ENCODE assay signal across 14 cellular contexts in genomic region chr19:56091751-56092546, GRCh38. TPM values are rescaled to one million over a fixed set of nuclear protein-coding genes. Genes with fewer than 3 reads are reported as not detected.
DNase-seq lines count a peak whose midpoint lies in the region; ATAC-seq and TF ChIP-seq lines count a peak whose summit lies in the region.
"Had no signal": no experiment of that assay in that cellular context is flagged by ENCODE, and none has a peak within 500 bp of the region (broad histone marks: within the 10 kb centered on the region; RNA-seq: fewer than 3 reads in every experiment).

No MANE protein-coding gene starts in this region.

- H3K27me3 Mint-ChIP-seq in activated CD4-positive, alpha-beta T cell treated with anti-CD3 and anti-CD28 coated beads, Interleukin-2, amount 10 ng/mL, durations not matched to agents 24 days and 14 days = no peaks in the 10 kb centered on the region

- CTCF ChIA-PET in GM10248 (lab: Yijun Ruan, JAX) = interaction anchor here (1.1 to 1.9 kb wide), 2 partner anchors 10 to 23 kb away, joined by 3 to 9 read pairs; no protein-coding TSS in a partner anchor

- no peak overlapping the region for H3K4me3 Mint-ChIP-seq in activated CD4-positive, alpha-beta T cell treated with anti-CD3 and anti-CD28 coated beads, Interleukin-2, amount 10 ng/mL, durations not matched to agents 24 days and 14 days
- H3K4me3 Mint-ChIP-seq: nephron had no signal

- H3K36me3 ChIP-seq in psoas muscle (ENCODE audit: insufficient read depth in 1 of 2, low read depth in 1 of 2) = peaks cover 0 to 12% of the 10 kb centered on the region in 2 donors

- H3K36me3 Mint-ChIP-seq in activated CD4-positive, alpha-beta T cell treated with anti-CD3 and anti-CD28 coated beads, Interleukin-2, amount 10 ng/mL, durations not matched to agents 24 days and 14 days (ENCODE audit: low read depth) = peaks cover 38% of the 10 kb centered on the region

- peak; percentile 6 for DNase-seq in activated CD4-positive, alpha-beta T cell treated with anti-CD3 and anti-CD28 coated beads, Interleukin-2, amount 50 U/mL, for 1 hour
- no peak for DNase-seq in activated CD4-positive, alpha-beta T cell treated with anti-CD3 and anti-CD28 coated beads, Interleukin-2, amount 10 ng/mL, durations not matched to agents 24 days and 14 days
- DNase-seq in NCI-H345 (lab: John Stamatoyannopoulos, UW) (peak; percentile 76), caudate nucleus (lab: John Stamatoyannopoulos, UW) (no peak), psoas muscle (no peak), GM10248 (ENCODE audit: extremely low spot score) (no peak), foreskin melanocyte (no peak), dermis blood vessel endothelial cell (no peak)
- DNase-seq: ACHN; aorta; erythroblast; NCI-H524 treated with DMSO at 0.1 percent for 48 hours; stimulated activated CD4-positive, alpha-beta T cell treated with anti-CD3 and anti-CD28 coated beads, Interleukin-12 subunit alpha, Interleukin-12 subunit beta, amount 100 ng/mL, for 4 hours had no signal

- H3K27ac ChIP-seq in caudate nucleus (ENCODE audit: low read depth, low read length) (peak overlapping the region; percentile 75), psoas muscle (peak overlapping the region; percentile 54)

- WGBS in psoas muscle, 3 donors = 77 to 88% (median 81%) methylated on average over 38 of the region's 38 CpGs

- no peak for TF ChIP-seq CTCF in psoas muscle (IDR thresholded peaks at IDR 0.05)
- no peak for TF ChIP-seq CTCF in GM10248 (IDR thresholded peaks at IDR 0.05; ENCODE audit: control extremely low read depth, extremely low read depth, low read depth, missing control alignments)

- no peaks in the 10 kb centered on the region for H3K9me3 ChIP-seq in psoas muscle

- peaks cover 5% of the 10 kb centered on the region for H3K9me3 Mint-ChIP-seq in activated CD4-positive, alpha-beta T cell treated with anti-CD3 and anti-CD28 coated beads, Interleukin-2, amount 10 ng/mL, durations not matched to agents 24 days and 14 days

- intact Hi-C loops in activated CD4-positive, alpha-beta T cell treated with anti-CD3 and anti-CD28 coated beads, Interleukin-2, amount 10 ng/mL, durations not matched to agents 24 days and 14 days (cut with micrococcal nuclease) = no loop called here
- intact Hi-C loops in psoas muscle (cut with DNase I) = no loop called here

- peak overlapping the region; percentile 32 for H3K4me3 ChIP-seq in psoas muscle

- H3K27ac Mint-ChIP-seq in activated CD4-positive, alpha-beta T cell treated with anti-CD3 and anti-CD28 coated beads, Interleukin-2, amount 10 ng/mL, durations not matched to agents 24 days and 14 days = no peak overlapping the region

- no peaks in the 10 kb centered on the region for H3K27me3 ChIP-seq in psoas muscle (ENCODE audit: insufficient read depth in 3 of 3, low read length in 2 of 3)

- peaks cover 2% of the 10 kb centered on the region for H3K4me1 Mint-ChIP-seq in activated CD4-positive, alpha-beta T cell treated with anti-CD3 and anti-CD28 coated beads, Interleukin-2, amount 10 ng/mL, durations not matched to agents 24 days and 14 days
- H3K4me1 Mint-ChIP-seq: nephron had no signal

- peak in 3 of 4 donors; percentile 11 to 28 (median 26) for ATAC-seq in psoas muscle

- no peaks in the 10 kb centered on the region for H3K4me1 ChIP-seq in psoas muscle

- POLR2A ChIA-PET in GM10248 (lab: Yijun Ruan, JAX) = no interaction called here

RNA-seq across cellular contexts. Expression of gene ZNF787, which starts 29.1 kb away (rescaled TPM):
- 36.4 and 37.0 TPM in 2 replicates for total RNA-seq in activated CD4-positive, alpha-beta T cell treated with anti-CD3 and anti-CD28 coated beads, Interleukin-2, amount 10 ng/mL, durations not matched to agents 24 days and 14 days
- 10 to 100 TPM; 33.3 to 62.7 (median 54.2) TPM for total RNA-seq in psoas muscle
- polyA plus RNA-seq in psoas muscle = 10 to 100 TPM; 27.3 to 56.6 (median 49.1) TPM
- total RNA-seq in dermis blood vessel endothelial cell = 30.0 and 41.2 TPM in 2 replicates

RNA-seq across cellular contexts. Expression of gene ZNF444, which starts 49.1 kb away (rescaled TPM):
- 35.5 and 35.7 TPM in 2 replicates for total RNA-seq in activated CD4-positive, alpha-beta T cell treated with anti-CD3 and anti-CD28 coated beads, Interleukin-2, amount 10 ng/mL, durations not matched to agents 24 days and 14 days
- total RNA-seq in psoas muscle (10 to 100 TPM; 12.0 to 20.6 (median 16.6) TPM), dermis blood vessel endothelial cell (22.6 and 26.3 TPM in 2 replicates)
- polyA plus RNA-seq in psoas muscle = 10 to 100 TPM; 14.1 to 22.4 (median 14.7) TPM

Comparison
In these comparisons a context has a peak if more than half of its experiments do, and no peak if none do; other contexts are left out.
1. DNase-seq: peak in activated CD4-positive, alpha-beta T cell treated with anti-CD3 and anti-CD28 coated beads, Interleukin-2, amount 50 U/mL, for 1 hour (single experiment) and NCI-H345 (single experiment); none in activated CD4-positive, alpha-beta T cell treated with anti-CD3 and anti-CD28 coated beads, Interleukin-2, amount 10 ng/mL, durations not matched to agents 24 days and 14 days (single experiment), caudate nucleus (0 of 61), psoas muscle (0 of 2), GM10248 (single experiment), foreskin melanocyte (single experiment) and dermis blood vessel endothelial cell (single experiment).